11 cellular contexts compared by ENCODE assay signal in genomic region chr19:20079487-20079886, GRCh38. TPM values are rescaled to one million over a fixed set of nuclear protein-coding genes. Genes with fewer than 3 reads are reported as not detected.
DNase-seq lines count a peak whose midpoint lies in the region; ATAC-seq, FAIRE-seq and TF ChIP-seq lines count a peak whose summit lies in the region.
"Had no signal": no experiment of that assay in that cellular context is flagged by ENCODE, and none has a peak within 500 bp of the region (broad histone marks: within the 10 kb centered on the region; RNA-seq: fewer than 3 reads in every experiment).

No MANE protein-coding gene starts in this region.

- H3K4me3 ChIP-seq in left ventricle myocardium inferior (peak overlapping the region; percentile 72), keratinocyte (ENCODE audit: control insufficient read depth in 2 of 3, extremely low read depth in 1 of 3, insufficient read depth in 2 of 3, low read depth in 1 of 3, low read length in 3 of 3) (peak overlapping the region in 2 of 3 experiments; percentile 81 to 87), thoracic aorta (peak overlapping the region; percentile 73)

- peaks cover 12% of the 10 kb centered on the region for H3K4me1 Mint-ChIP-seq in activated naive CD8-positive, alpha-beta T cell (ENCODE audit: low read depth)
- H3K4me1 Mint-ChIP-seq in T-helper 2 cell treated with Interferon-gamma antibody and Interleukin-4, amounts not matched to agents 5 μg/mL and 100 μg/mL, for 36 hours (ENCODE audit: low read depth): peaks cover 2% of the 10 kb centered on the region

- H3K9me3 ChIP-seq in left ventricle myocardium inferior (replicated peaks) (no peaks in the 10 kb centered on the region), keratinocyte (ENCODE audit: control insufficient read depth, low read depth, low read length) (peaks cover 2% of the 10 kb centered on the region), thoracic aorta (no peaks in the 10 kb centered on the region)

- H3K27me3 Mint-ChIP-seq in activated naive CD8-positive, alpha-beta T cell: no peaks in the 10 kb centered on the region
- no peaks in the 10 kb centered on the region for H3K27me3 Mint-ChIP-seq in T-helper 2 cell treated with Interferon-gamma antibody and Interleukin-4, amounts not matched to agents 5 μg/mL and 100 μg/mL, for 36 hours (ENCODE audit: low read depth)

- H3K36me3 Mint-ChIP-seq in activated naive CD8-positive, alpha-beta T cell: peaks cover 16% of the 10 kb centered on the region
- peaks cover 36% of the 10 kb centered on the region for H3K36me3 Mint-ChIP-seq in T-helper 2 cell treated with Interferon-gamma antibody and Interleukin-4, amounts not matched to agents 5 μg/mL and 100 μg/mL, for 36 hours (ENCODE audit: low read depth)

- no peak overlapping the region for H3K27ac Mint-ChIP-seq in activated naive CD8-positive, alpha-beta T cell
- H3K27ac Mint-ChIP-seq in T-helper 2 cell treated with Interferon-gamma antibody and Interleukin-4, amounts not matched to agents 5 μg/mL and 100 μg/mL, for 36 hours: no peak overlapping the region

- dilution Hi-C loops in keratinocyte (cut with MboI; ENCODE audit: extremely low pct_ligation_motif_present, low sequenced_read_pairs): no loop called here

- H2AFZ ChIP-seq in keratinocyte (ENCODE audit: control insufficient read depth, low read length): peak overlapping the region; percentile 26

- no peaks in the 10 kb centered on the region for H4K20me1 ChIP-seq in keratinocyte (ENCODE audit: control insufficient read depth, extremely low read depth, insufficient read depth, low read length)

- no peak overlapping the region for H3K9ac ChIP-seq in keratinocyte (ENCODE audit: control insufficient read depth, extremely low read depth, insufficient read depth, low read length)
- H3K9ac ChIP-seq: KMS-11 had no signal

- H3K27ac ChIP-seq in left ventricle myocardium inferior (replicated peaks): no peak overlapping the region
- no peak overlapping the region for H3K27ac ChIP-seq in keratinocyte (ENCODE audit: control insufficient read depth, insufficient read depth, low read length)
- H3K27ac ChIP-seq in thoracic aorta: no peak overlapping the region
- H3K27ac ChIP-seq: C4-2B, KMS-11 had no signal

- ATAC-seq in thoracic aorta (ENCODE audit: insufficient number of reproducible peaks, low FRiP score, low read depth): no peak

- no peaks in the 10 kb centered on the region for H3K27me3 ChIP-seq in left ventricle myocardium inferior (ENCODE audit: low read depth)
- H3K27me3 ChIP-seq in keratinocyte (ENCODE audit: control insufficient read depth, extremely low read depth, insufficient read depth, low read length): no peaks in the 10 kb centered on the region
- H3K27me3 ChIP-seq in thoracic aorta (replicated peaks; ENCODE audit: insufficient read depth): no peaks in the 10 kb centered on the region

- peaks cover 18% of the 10 kb centered on the region for H3K4me1 ChIP-seq in left ventricle myocardium inferior
- peaks cover 5% of the 10 kb centered on the region for H3K4me1 ChIP-seq in keratinocyte (ENCODE audit: control insufficient read depth, extremely low read depth, insufficient read depth, low read length)
- H3K4me1 ChIP-seq in thoracic aorta (ENCODE audit: control insufficient read depth in 1 of 2, low read depth in 2 of 2): peaks cover 3 to 12% of the 10 kb centered on the region in 2 donors

- TF ChIP-seq CTCF in left ventricle myocardium inferior (IDR thresholded peaks at IDR 0.05; ENCODE audit: borderline replicate concordance): no peak
- TF ChIP-seq CTCF in keratinocyte (optimal IDR thresholded peaks at IDR 0.05 in 1 of 3, IDR thresholded peaks at IDR 0.05 in 1 of 3, conservative IDR thresholded peaks at IDR 0.05 in 1 of 3; ENCODE audit: extremely low read depth in 1 of 3, insufficient read depth in 2 of 3, low read length in 3 of 3): no peak
- no peak for TF ChIP-seq CTCF in thoracic aorta (IDR thresholded peaks at IDR 0.05)

- no peak for DNase-seq in left ventricle myocardium inferior
- DNase-seq in cardiac septum (ENCODE audit: low spot score): no peak
- DNase-seq in keratinocyte (ENCODE audit: low read depth, low spot score): no peak
- DNase-seq in thoracic aorta (ENCODE audit: low spot score): no peak
- DNase-seq in kidney tubule cell (ENCODE audit: low spot score): no peak
- DNase-seq in NCI-H2029 treated with DMSO at 0.1 percent for 48 hours (lab: John Stamatoyannopoulos, UW): no peak
- no peak for DNase-seq in T-helper 2 cell treated with Interferon-gamma antibody and Interleukin-4, amounts not matched to agents 5 μg/mL and 100 μg/mL, for 36 hours (ENCODE audit: low spot score)

- FAIRE-seq in keratinocyte (lab: Jason Lieb, UNC): no peak

- peaks cover 37% of the 10 kb centered on the region for H3K79me2 ChIP-seq in keratinocyte (ENCODE audit: control insufficient read depth, insufficient read depth, low read length)

- intact Hi-C loops in left ventricle myocardium inferior (cut with micrococcal nuclease) (no loop called here), cardiac septum (cut with DNase I) (no loop called here)

- H3K36me3 ChIP-seq in left ventricle myocardium inferior (no peaks in the 10 kb centered on the region), keratinocyte (ENCODE audit: control insufficient read depth in 2 of 2, extremely low read depth in 1 of 2, insufficient read depth in 2 of 2, low read length in 2 of 2) (peaks cover 0 to 2% of the 10 kb centered on the region in 2 experiments), thoracic aorta (no peaks in the 10 kb centered on the region)

- peak overlapping the region; percentile 85 for H3K4me2 ChIP-seq in keratinocyte (ENCODE audit: control insufficient read depth, extremely low read depth, insufficient read depth, low read depth, low read length)
- H3K4me2 ChIP-seq: KMS-11 had no signal

- H3K9me1 ChIP-seq in keratinocyte (ENCODE audit: control insufficient read depth, extremely low read depth, insufficient read depth, low read length): no peaks in the 10 kb centered on the region

- H3K4me3 Mint-ChIP-seq in activated naive CD8-positive, alpha-beta T cell: peak overlapping the region; percentile 74
- H3K4me3 Mint-ChIP-seq in T-helper 2 cell treated with Interferon-gamma antibody and Interleukin-4, amounts not matched to agents 5 μg/mL and 100 μg/mL, for 36 hours: no peak overlapping the region

- no peaks in the 10 kb centered on the region for H3K9me3 Mint-ChIP-seq in activated naive CD8-positive, alpha-beta T cell (ENCODE audit: low read depth)
- peaks cover 49% of the 10 kb centered on the region for H3K9me3 Mint-ChIP-seq in T-helper 2 cell treated with Interferon-gamma antibody and Interleukin-4, amounts not matched to agents 5 μg/mL and 100 μg/mL, for 36 hours

RNA-seq across cellular contexts. Expression of gene ZNF90, which starts 1.7 kb away (rescaled TPM):
- total RNA-seq in left ventricle myocardium inferior (0.66 TPM), cardiac septum (0.94 TPM), thoracic aorta (10 to 100 TPM in 1 of 2 donors, 1 to 10 TPM in 1; 2.4 to 12.7 TPM)
- polyA plus RNA-seq in keratinocyte: 2.8 to 5.8 TPM (median 3.3 TPM) in 3 replicates
- 1.0 TPM for polyA plus RNA-seq in keratinocyte (2011; ENCODE audit: low read depth)
- polyA plus RNA-seq in keratinocyte (2011; cell fraction: cytosol; rRNA removed): 1.7 and 2.1 TPM in 2 replicates
- 10.2 and 13.5 TPM in 2 replicates for polyA plus RNA-seq in keratinocyte (2011; cell fraction: nucleus; rRNA removed)
- polyA plus RNA-seq in keratinocyte (2012; ENCODE audit: low replicate concordance): 0.73 and 2.7 TPM in 2 replicates
- polyA minus RNA-seq in keratinocyte: 1.6 to 4.7 TPM (median 2.8 TPM) in 3 replicates
- 3.1 TPM for polyA minus RNA-seq in keratinocyte (2011; cell fraction: cytosol; rRNA and poly(A)+ RNA removed)
- 3.9 and 9.5 TPM in 2 replicates for polyA minus RNA-seq in keratinocyte (2011; cell fraction: nucleus; rRNA and poly(A)+ RNA removed)
- total RNA-seq: NCI-H460 had no signal

RNA-seq across cellular contexts. Expression of gene ZNF682, which starts 40.2 kb away (rescaled TPM):
- total RNA-seq in left ventricle myocardium inferior: 6.4 TPM
- 2.9 TPM for total RNA-seq in cardiac septum
- 2.0 to 6.1 TPM (median 6.0 TPM) in 3 replicates for polyA plus RNA-seq in keratinocyte
- polyA plus RNA-seq in keratinocyte (2011; ENCODE audit: low read depth): 3.2 TPM
- 1.9 and 3.7 TPM in 2 replicates for polyA plus RNA-seq in keratinocyte (2011; cell fraction: cytosol; rRNA removed)
- polyA plus RNA-seq in keratinocyte (2011; cell fraction: nucleus; rRNA removed): 13.3 and 15.8 TPM in 2 replicates
- polyA plus RNA-seq in keratinocyte (2012; ENCODE audit: low replicate concordance): 1.4 and 3.5 TPM in 2 replicates
- 0.46 to 5.9 TPM (median 5.2 TPM) in 3 replicates for polyA minus RNA-seq in keratinocyte
- not detected for polyA minus RNA-seq in keratinocyte (2011; cell fraction: cytosol; rRNA and poly(A)+ RNA removed)
- polyA minus RNA-seq in keratinocyte (2011; cell fraction: nucleus; rRNA and poly(A)+ RNA removed): 1.4 and 10.9 TPM in 2 replicates
- total RNA-seq in thoracic aorta: 1 to 10 TPM in 1 of 2 donors, under 1 TPM in 1; 0.54 to 2.3 TPM
- total RNA-seq: NCI-H460 had no signal
